1 cellular context compared by ENCODE assay signal in the genomic region with DNA sequence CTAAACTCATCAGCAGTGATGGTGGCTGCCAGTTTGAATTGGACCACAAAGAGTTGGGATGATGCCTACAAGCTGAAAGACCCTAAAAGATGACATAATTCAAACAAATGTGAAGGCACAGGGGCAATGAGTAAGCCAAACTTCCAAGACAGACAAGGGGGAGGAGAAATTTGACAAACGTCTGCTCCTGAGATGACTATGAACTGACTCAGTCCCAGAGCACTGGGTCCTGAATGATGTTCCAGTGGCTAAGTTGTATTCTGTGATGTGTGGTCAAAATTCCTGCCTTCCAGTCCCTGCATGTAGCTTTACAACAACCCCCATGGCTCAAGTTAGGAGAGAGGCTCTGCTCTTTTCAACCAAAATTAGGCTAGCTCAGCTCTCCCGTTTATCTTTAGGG.
TF ChIP-seq lines count a peak whose summit lies in the region.

No MANE protein-coding gene starts in this region.

TF ChIP-seq in SK-N-SH, 30 proteins besides CTCF, POLR2A, EP300 and RAD21 (continued from another document):
- TF ChIP-seq MAX (IDR thresholded peaks at IDR 0.05; ENCODE audit: low read depth) (no peak), YY1 (IDR thresholded peaks at IDR 0.05; ENCODE audit: low read depth) (no peak), USF2 (IDR thresholded peaks at IDR 0.05; ENCODE audit: borderline replicate concordance, low read depth, low read length) (no peak), RCOR1 (IDR thresholded peaks at IDR 0.05; ENCODE audit: low read length) (no peak), EZH2phosphoT487 (IDR thresholded peaks at IDR 0.05; ENCODE audit: borderline replicate concordance, low read depth) (no peak), REST (IDR thresholded peaks at IDR 0.05; ENCODE audit: low read depth, low read length) (no peak), MXI1 (IDR thresholded peaks at IDR 0.05; ENCODE audit: low read depth, low read length) (no peak), TCF12 (IDR thresholded peaks at IDR 0.05) (peak; percentile 77), SMC3 (IDR thresholded peaks at IDR 0.05; ENCODE audit: low read depth, low read length) (no peak), SIN3A (IDR thresholded peaks at IDR 0.05; ENCODE audit: borderline replicate concordance, low read depth, low read length) (no peak), FOXJ3 (CRISPR knock-in tag; IDR thresholded peaks at IDR 0.05) (no peak), MEF2A (IDR thresholded peaks at IDR 0.05; ENCODE audit: borderline replicate concordance, low read depth) (peak; percentile 21; the same call in 1 of the 2 replicates), GATA2 (CRISPR knock-in tag; IDR thresholded peaks at IDR 0.05) (no peak), TEAD4 (IDR thresholded peaks at IDR 0.05; ENCODE audit: borderline replicate concordance, insufficient read depth) (peak; percentile 70; the same call in 1 of the 2 replicates), TAF1 (IDR thresholded peaks at IDR 0.05; ENCODE audit: borderline replicate concordance, low read depth, low read length) (no peak), ELF1 (IDR thresholded peaks at IDR 0.05) (no peak), POLR2AphosphoS5 (IDR thresholded peaks at IDR 0.05; ENCODE audit: low read depth, low read length) (peak; percentile 33; the same call in 1 of the 2 replicates), RXRA (IDR thresholded peaks at IDR 0.05; ENCODE audit: borderline replicate concordance, low read depth) (peak; percentile 58; the same call in 1 of the 2 replicates), CHD2 (IDR thresholded peaks at IDR 0.05; ENCODE audit: low read length, partially characterized antibody) (no peak), RFX5 (IDR thresholded peaks at IDR 0.05; ENCODE audit: low read length) (no peak), NRF1 (IDR thresholded peaks at IDR 0.05; ENCODE audit: low read depth, low read length) (no peak), GABPA (IDR thresholded peaks at IDR 0.05; ENCODE audit: low read depth) (no peak), NFIC (IDR thresholded peaks at IDR 0.05; ENCODE audit: borderline replicate concordance) (peak; percentile 31; the same call in 1 of the 2 replicates), IRF3 (IDR thresholded peaks at IDR 0.05; ENCODE audit: low read depth, low read length) (no peak), PBX3 (IDR thresholded peaks at IDR 0.05) (peak; percentile 91), JUND (IDR thresholded peaks at IDR 0.05) (peak; percentile 82), FOXM1 (IDR thresholded peaks at IDR 0.05; ENCODE audit: low read depth) (no peak)
- TF ChIP-seq, protein P1, sequence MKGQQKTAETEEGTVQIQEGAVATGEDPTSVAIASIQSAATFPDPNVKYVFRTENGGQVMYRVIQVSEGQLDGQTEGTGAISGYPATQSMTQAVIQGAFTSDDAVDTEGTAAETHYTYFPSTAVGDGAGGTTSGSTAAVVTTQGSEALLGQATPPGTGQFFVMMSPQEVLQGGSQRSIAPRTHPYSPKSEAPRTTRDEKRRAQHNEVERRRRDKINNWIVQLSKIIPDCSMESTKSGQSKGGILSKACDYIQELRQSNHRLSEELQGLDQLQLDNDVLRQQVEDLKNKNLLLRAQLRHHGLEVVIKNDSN (IDR thresholded peaks at IDR 0.05; ENCODE audit: borderline replicate concordance, low read depth) = no peak
